In the genomic region with DNA sequence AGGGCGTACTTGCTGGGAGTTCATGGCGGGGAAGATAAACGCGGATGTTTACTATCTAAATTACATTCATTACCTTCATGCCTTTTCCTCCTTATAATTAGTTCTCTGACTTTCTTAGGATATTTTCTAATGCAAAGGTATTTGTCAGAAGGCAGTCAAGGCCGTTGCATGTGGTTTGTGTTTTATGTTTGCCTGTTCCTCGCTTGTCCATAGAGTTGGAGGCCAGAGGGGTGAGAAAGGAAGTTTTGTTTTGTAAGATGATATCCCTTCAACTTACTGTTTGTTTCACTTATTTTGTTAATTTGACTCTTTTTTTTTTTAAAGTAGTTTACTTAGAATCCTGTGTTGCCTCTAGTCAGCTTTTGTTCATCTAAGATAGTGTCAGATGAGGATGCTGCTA, we compare ENCODE assay signal across 14 cellular contexts. TPM values are rescaled to one million over a fixed set of nuclear protein-coding genes. Genes with fewer than 3 reads are reported as not detected.
DNase-seq lines count a peak whose midpoint lies in the region; ATAC-seq and TF ChIP-seq lines count a peak whose summit lies in the region.
"Had no signal": no experiment of that assay in that cellular context is flagged by ENCODE, and none has a peak within 500 bp of the region (broad histone marks: within the 10 kb centered on the region; RNA-seq: fewer than 3 reads in every experiment).

No MANE protein-coding gene starts in this region.

- H3K4me3 ChIP-seq in OCI-LY7 (ENCODE audit: low read depth, low read length, poor library complexity, severe bottlenecking) (no peak overlapping the region), choroid plexus epithelial cell (ENCODE audit: low read depth, low read length) (no peak overlapping the region), mucosa of stomach (ENCODE audit: low read length) (no peak overlapping the region), tibial nerve (peak overlapping the region in 1 of 4 donors; percentile 31)
- H3K4me3 ChIP-seq: suprapubic skin had no signal

- H3K9me3 ChIP-seq in OCI-LY7 (ENCODE audit: low read length) (no peaks in the 10 kb centered on the region), mucosa of stomach (ENCODE audit: control insufficient read depth, low read length) (no peaks in the 10 kb centered on the region), tibial nerve (no peaks in the 10 kb centered on the region)
- H3K9me3 ChIP-seq: ovary, suprapubic skin had no signal

- 36 to 45% methylated on average over 6 of the region's 6 CpGs for WGBS in tibial nerve, 2 donors

- no TSS peak for BruUV-seq in OCI-LY7 (replicated peaks; lab: Mats Ljungman, UMichigan)

- H3K27me3 ChIP-seq in mucosa of stomach (ENCODE audit: control insufficient read depth, insufficient read depth, low read length) (no peaks in the 10 kb centered on the region), tibial nerve (no peaks in the 10 kb centered on the region)
- H3K27me3 ChIP-seq: ovary, suprapubic skin had no signal

- peak overlapping the region; percentile 60 for H2AFZ ChIP-seq in OCI-LY7 (ENCODE audit: low read length)

- no peak overlapping the region for H3K4me2 ChIP-seq in OCI-LY7 (ENCODE audit: low read length)

- TF ChIP-seq CTCF in OCI-LY7 (conservative IDR thresholded peaks at IDR 0.05; ENCODE audit: low read length) (no peak), choroid plexus epithelial cell (conservative IDR thresholded peaks at IDR 0.05; ENCODE audit: low read depth, low read length) (no peak), tibial nerve (IDR thresholded peaks at IDR 0.05) (no peak)

- H3K9me2 ChIP-seq in OCI-LY7 (ENCODE audit: insufficient read depth, low read length), result no peaks in the 10 kb centered on the region

- peak overlapping the region; percentile 37 for H3K9ac ChIP-seq in mucosa of stomach (ENCODE audit: low read length)

- no peak for DNase-seq in OCI-LY7 (ENCODE audit: low spot score)
- DNase-seq in choroid plexus epithelial cell (ENCODE audit: low read depth), result peak; percentile 60
- no peak for DNase-seq in tibial nerve (ENCODE audit: low spot score in 2 of 2)
- no peak for DNase-seq in NCI-H187 (lab: John Stamatoyannopoulos, UW)
- no peak for DNase-seq in activated naive CD4-positive, alpha-beta T cell (lab: John Stamatoyannopoulos, UW)
- DNase-seq: activated CD4-positive, alpha-beta memory T cell treated with anti-CD3 and anti-CD28 coated beads, Interleukin-2, amount 10 ng/mL, durations not matched to agents 7 days and 5 days; CD4-positive, CD25-positive, alpha-beta regulatory T cell; NCI-H2107; NK-92 treated with Interleukin-12 subunit alpha and Interleukin-12 subunit beta, amount 100 ng/mL, for 24 hours had no signal

- H3K27ac ChIP-seq in OCI-LY7 (ENCODE audit: low read depth, low read length, poor library complexity, severe bottlenecking) (no peak overlapping the region), tibial nerve (peak overlapping the region in 3 of 4 donors; percentile 17 to 71 (median 71))
- H3K27ac ChIP-seq: suprapubic skin had no signal

- H3K79me2 ChIP-seq in OCI-LY7 (ENCODE audit: insufficient read depth, low read depth, low read length), result no peaks in the 10 kb centered on the region

- no peaks in the 10 kb centered on the region for H3K36me3 ChIP-seq in OCI-LY7 (ENCODE audit: insufficient read depth, low read length)
- no peaks in the 10 kb centered on the region for H3K36me3 ChIP-seq in mucosa of stomach (ENCODE audit: control insufficient read depth, insufficient read depth, low read length)
- no peaks in the 10 kb centered on the region for H3K36me3 ChIP-seq in tibial nerve
- H3K36me3 ChIP-seq: ovary, suprapubic skin had no signal

- CTCF ChIA-PET in OCI-LY7 (lab: Charles Lee; ENCODE audit: unreplicated experiment), result no interaction called here

- H3K4me1 ChIP-seq in OCI-LY7 (ENCODE audit: insufficient read depth, low read length, poor library complexity, severe bottlenecking) (no peaks in the 10 kb centered on the region), mucosa of stomach (ENCODE audit: control insufficient read depth, insufficient read depth, low read length) (peaks cover 54% of the 10 kb centered on the region), tibial nerve (peaks cover 0 to 28% (median 6%) of the 10 kb centered on the region in 4 donors)

- no peak for ATAC-seq in HG03097 (IDR thresholded peaks at IDR 0.05; ENCODE audit: low FRiP score, unreplicated experiment)

- no peak for TF ChIP-seq POLR2A in tibial nerve (IDR thresholded peaks at IDR 0.05)

- TF ChIP-seq EP300 in tibial nerve (IDR thresholded peaks at IDR 0.05), result no peak

- intact Hi-C loops in OCI-LY7 (cut with micrococcal nuclease; ENCODE audit: unreplicated experiment), result no loop called here

- H4K20me1 ChIP-seq in OCI-LY7 (ENCODE audit: insufficient read depth, low read length), result no peaks in the 10 kb centered on the region

- POLR2A ChIA-PET in OCI-LY7 (lab: Charles Lee), result no interaction called here

RNA-seq across cellular contexts. Expression of a gene that starts 4.0 kb away (rescaled TPM):
- not detected in 2 replicates for total RNA-seq in OCI-LY7 (2014; rRNA removed; shearing (Covaris generic))
- total RNA-seq in OCI-LY7 (2022) (0.36 TPM in 1 of 2 replicates, not detected in the other), tibial nerve (100 to 1,000 TPM; 206 to 411 (median 307) TPM)
- total RNA-seq: activated CD4-positive, alpha-beta memory T cell treated with anti-CD3 and anti-CD28 coated beads, Interleukin-2, amount 10 ng/mL, durations not matched to agents 7 days and 5 days; activated T-helper 1 cell treated with anti-CD3 and anti-CD28 coated beads, Interleukin-12 subunit alpha, Interleukin-12 subunit beta, Interleukin-2, Interleukin-4 antibody, amounts not matched to agents 30 ng/mL and 10 ng/mL and 1 ng/mL, durations not matched to agents 14 hours and 24 hours and 36 hours; CD4-positive, CD25-positive, alpha-beta regulatory T cell had no signal

Comparison
In these comparisons a context has a peak if more than half of its experiments do, and no peak if none do; other contexts are left out.
1. RNA of a gene that starts 4.0 kb away (total RNA-seq): 206 to 411 TPM in tibial nerve; 0.36 TPM in OCI-LY7; every median in the first group is over 100 times any median in the second.